1 cellular context compared by ENCODE assay signal in genomic region chr15:79878078-79878705, GRCh38.
TF ChIP-seq lines count a peak whose summit lies in the region.

No MANE protein-coding gene starts in this region.

TF ChIP-seq in HEK293, 187 proteins besides CTCF, POLR2A, EP300 and RAD21:
- TF ChIP-seq REST (tag by site-specific recombination; IDR thresholded peaks at IDR 0.05) (no peak), ZNF148 (tag by site-specific recombination; IDR thresholded peaks at IDR 0.05; ENCODE audit: borderline replicate concordance) (0 out of 2 replicates have a peak, but pooled peaks have one; percentile 23), ZBTB21 (tag by site-specific recombination; IDR thresholded peaks at IDR 0.05) (no peak), ZNF513 (tag by site-specific recombination; IDR thresholded peaks at IDR 0.05) (no peak), ZNF311 (tag by site-specific recombination; IDR thresholded peaks at IDR 0.05; ENCODE audit: borderline replicate concordance) (no peak), ZNF292 (tag by site-specific recombination; IDR thresholded peaks at IDR 0.05; ENCODE audit: borderline replicate concordance, low read depth) (no peak), ZNF114 (tag by site-specific recombination; IDR thresholded peaks at IDR 0.05) (no peak), ZNF280D (tag by site-specific recombination; IDR thresholded peaks at IDR 0.05) (peak; percentile 84; the same call in 1 of the 2 replicates), ZNF133 (tag by site-specific recombination; IDR thresholded peaks at IDR 0.05) (peak; percentile 71; the same call in 1 of the 2 replicates), ZBTB10 (tag by site-specific recombination; IDR thresholded peaks at IDR 0.05) (no peak), ZBTB6 (tag by site-specific recombination; IDR thresholded peaks at IDR 0.05) (no peak), ZSCAN23 (tag by site-specific recombination; IDR thresholded peaks at IDR 0.05) (no peak), ZNF639 (tag by site-specific recombination; IDR thresholded peaks at IDR 0.05) (no peak), ZNF529 (tag by site-specific recombination; IDR thresholded peaks at IDR 0.05; ENCODE audit: insufficient replicate concordance) (peak; percentile 76), ZBTB11 (tag by site-specific recombination; conservative IDR thresholded peaks at IDR 0.05; ENCODE audit: low read depth) (no peak), PRDM6 (tag by site-specific recombination; IDR thresholded peaks at IDR 0.05) (no peak), ZNF140 (tag by site-specific recombination; IDR thresholded peaks at IDR 0.05) (0 out of 2 replicates have a peak, but pooled peaks have one; percentile 4), MZF1 (tag by site-specific recombination; IDR thresholded peaks at IDR 0.05; ENCODE audit: borderline replicate concordance) (peak; percentile 24; the same call in 1 of the 2 replicates), SETDB1 (IDR thresholded peaks at IDR 0.05; ENCODE audit: insufficient read length, low read length) (peak; percentile 99), ZNF362 (tag by site-specific recombination; IDR thresholded peaks at IDR 0.05) (no peak), TRIM28 (IDR thresholded peaks at IDR 0.05; ENCODE audit: borderline replicate concordance, low read length) (peak; percentile 78; the same call in 1 of the 2 replicates), ZNF747 (tag by site-specific recombination; IDR thresholded peaks at IDR 0.05) (0 out of 2 replicates have a peak, but pooled peaks have one; percentile 37), ZNF626 (tag by site-specific recombination; IDR thresholded peaks at IDR 0.05) (peak; percentile 96), ZNF169 (tag by site-specific recombination; IDR thresholded peaks at IDR 0.05) (no peak)
TF ChIP-seq in HEK293: peak in this region for 10.
